In genomic region chr6:53857318-53858094, GRCh38 we compare ENCODE assay signal across 24 cellular contexts.
DNase-seq lines count a peak whose midpoint lies in the region; ATAC-seq, FAIRE-seq and TF ChIP-seq lines count a peak whose summit lies in the region.
"Had no signal": no experiment of that assay in that cellular context is flagged by ENCODE, and none has a peak within 500 bp of the region (broad histone marks: within the 10 kb centered on the region; RNA-seq: fewer than 3 reads in every experiment).

No MANE protein-coding gene starts in this region.

- H4K20me1 ChIP-seq in neural progenitor cell (ENCODE audit: low read depth) = no peaks in the 10 kb centered on the region

- POLR2A ChIA-PET in MCF 10A (lab: Yijun Ruan, JAX) = interaction anchor here (0.6 to 1.0 kb wide), 3 partner anchors 19 to 105 kb away, joined by 3 to 4 read pairs (median 3); partner anchors contain the start of gene LRRC1

- H3K9me3 ChIP-seq in neural progenitor cell (ENCODE audit: low read depth) = no peaks in the 10 kb centered on the region
- H3K9me3 ChIP-seq: psoas muscle, thyroid gland had no signal

- intact Hi-C loops in MCF 10A (cut with micrococcal nuclease) = no loop called here
- intact Hi-C loops in sciatic nerve (cut with DNase I) = loop anchor here (10.0 kb wide), 1 partner anchor 63 kb away; the partner anchor contains the start of gene LRRC1

- DNase-seq in NCI-H446 treated with DMSO at 0.1 percent for 48 hours (lab: John Stamatoyannopoulos, UW) (peak; percentile 36), MCF 10A (ENCODE audit: unreplicated experiment) (peak; percentile 17), foreskin keratinocyte (peak in 1 of 2 donors; percentile 42), sciatic nerve (ENCODE audit: low spot score) (no peak), D721Med (ENCODE audit: insufficient read length, low spot score) (no peak), neural progenitor cell (ENCODE audit: low spot score) (no peak), NCI-H774 (lab: John Stamatoyannopoulos, UW) (no peak), NCI-H1092 treated with DMSO at 0.1 percent for 48 hours (lab: John Stamatoyannopoulos, UW) (no peak)
- DNase-seq: activated CD4-positive, alpha-beta T cell treated with anti-CD3 and anti-CD28 coated beads for 36 hours; activated naive CD4-positive, alpha-beta T cell treated with anti-CD3 and anti-CD28 coated beads, Interleukin-2, amount 10 ng/mL, durations not matched to agents 7 days and 5 days; activated T-cell treated with anti-CD3 and anti-CD28 coated beads, Interleukin-2, amount 50 U/mL, for 48 hours; anterior cingulate cortex; CD4-positive, alpha-beta memory T cell; effector CD4-positive, alpha-beta T cell; GDM1; NCI-H146; PC-9; psoas muscle; small intestine; stimulated activated naive CD4-positive, alpha-beta T cell treated with Interleukin-2 at 50 U/mL for 16 hours; T-helper 1 cell; thyroid gland had no signal

- H3K27me3 ChIP-seq in foreskin keratinocyte (no peaks in the 10 kb centered on the region), neural progenitor cell (no peaks in the 10 kb centered on the region)
- H3K27me3 ChIP-seq: thyroid gland had no signal

- H3K27ac Mint-ChIP-seq in MCF 10A (ENCODE audit: low read depth, unreplicated experiment) (no peak overlapping the region), neural progenitor cell (no peak overlapping the region)
- H3K27ac Mint-ChIP-seq: activated CD4-positive, alpha-beta T cell treated with anti-CD3 and anti-CD28 coated beads for 36 hours; activated naive CD4-positive, alpha-beta T cell treated with anti-CD3 and anti-CD28 coated beads, Interleukin-2, amount 10 ng/mL, durations not matched to agents 7 days and 5 days; natural killer cell treated with Interleukin-12 subunit alpha and Interleukin-12 subunit beta and Interleukin-15 and Interleukin-18, amount 100 ng/mL, for 72 hours had no signal

- no peaks in the 10 kb centered on the region for H3K79me2 ChIP-seq in neural progenitor cell (ENCODE audit: low read depth)

- H3K4me1 Mint-ChIP-seq in MCF 10A (ENCODE audit: insufficient read depth, unreplicated experiment) = peaks cover 24% of the 10 kb centered on the region
- peaks cover 24% of the 10 kb centered on the region for H3K4me1 Mint-ChIP-seq in neural progenitor cell

- H3K4me2 ChIP-seq in neural progenitor cell = no peak overlapping the region
- H3K4me2 ChIP-seq: PC-9 had no signal

- ATAC-seq in foreskin keratinocyte (peak; percentile 38), sciatic nerve (peak; percentile 14)
- ATAC-seq: activated CD4-positive, alpha-beta T cell treated with anti-CD3 and anti-CD28 coated beads for 36 hours; HCT116; psoas muscle had no signal

- H3K36me3 Mint-ChIP-seq in MCF 10A (ENCODE audit: insufficient read depth, unreplicated experiment) (no peaks in the 10 kb centered on the region), neural progenitor cell (peaks cover under 1% of the 10 kb centered on the region)
- H3K36me3 Mint-ChIP-seq: activated naive CD4-positive, alpha-beta T cell treated with anti-CD3 and anti-CD28 coated beads, Interleukin-2, amount 10 ng/mL, durations not matched to agents 7 days and 5 days; natural killer cell treated with Interleukin-12 subunit alpha and Interleukin-12 subunit beta and Interleukin-15 and Interleukin-18, amount 100 ng/mL, for 72 hours had no signal

- no peaks in the 10 kb centered on the region for H3F3A ChIP-seq in neural progenitor cell (ENCODE audit: low read depth)

- no peak overlapping the region for H2AFZ ChIP-seq in neural progenitor cell (replicated peaks)
- H2AFZ ChIP-seq: PC-9 had no signal

- FAIRE-seq in D721Med (lab: Jason Lieb, UNC) = no peak
- FAIRE-seq: small intestine had no signal

- H3K27me3 Mint-ChIP-seq in MCF 10A (ENCODE audit: insufficient read depth, unreplicated experiment) (no peaks in the 10 kb centered on the region), neural progenitor cell (ENCODE audit: insufficient read depth, low read depth) (peaks cover under 1% of the 10 kb centered on the region)
- H3K27me3 Mint-ChIP-seq: activated CD4-positive, alpha-beta T cell treated with anti-CD3 and anti-CD28 coated beads for 36 hours; activated naive CD4-positive, alpha-beta T cell treated with anti-CD3 and anti-CD28 coated beads, Interleukin-2, amount 10 ng/mL, durations not matched to agents 7 days and 5 days; CD4-positive, alpha-beta memory T cell; natural killer cell treated with Interleukin-12 subunit alpha and Interleukin-12 subunit beta and Interleukin-15 and Interleukin-18, amount 100 ng/mL, for 72 hours had no signal

- H3K4me3 Mint-ChIP-seq in MCF 10A (ENCODE audit: unreplicated experiment) (no peak overlapping the region), neural progenitor cell (no peak overlapping the region)
- H3K4me3 Mint-ChIP-seq: activated CD4-positive, alpha-beta T cell treated with anti-CD3 and anti-CD28 coated beads for 36 hours; activated naive CD4-positive, alpha-beta T cell treated with anti-CD3 and anti-CD28 coated beads, Interleukin-2, amount 10 ng/mL, durations not matched to agents 7 days and 5 days; CD4-positive, alpha-beta memory T cell; natural killer cell treated with Interleukin-12 subunit alpha and Interleukin-12 subunit beta and Interleukin-15 and Interleukin-18, amount 100 ng/mL, for 72 hours had no signal

- no peak overlapping the region for H3K9ac ChIP-seq in neural progenitor cell

- BruUV-seq in MCF 10A (replicated peaks; lab: Mats Ljungman, UMichigan) = no TSS peak

- H3K36me3 ChIP-seq in neural progenitor cell = no peaks in the 10 kb centered on the region
- H3K36me3 ChIP-seq: thyroid gland had no signal

- H3K27ac ChIP-seq in foreskin keratinocyte = no peak overlapping the region
- H3K27ac ChIP-seq in neural progenitor cell = no peak overlapping the region
- H3K27ac ChIP-seq: PC-9, psoas muscle had no signal

- TF ChIP-seq CTCF in MCF 10A (IDR thresholded peaks at IDR 0.05; ENCODE audit: unreplicated experiment) (no peak), foreskin keratinocyte (conservative IDR thresholded peaks at IDR 0.05) (no peak), D721Med (IDR thresholded peaks at IDR 0.05; ENCODE audit: insufficient read depth, missing control alignments) (no peak), neural progenitor cell (IDR thresholded peaks at IDR 0.05) (no peak)

- H3K9me3 Mint-ChIP-seq in MCF 10A (ENCODE audit: unreplicated experiment) (no peaks in the 10 kb centered on the region), neural progenitor cell (peaks cover 4% of the 10 kb centered on the region)
- H3K9me3 Mint-ChIP-seq: activated naive CD4-positive, alpha-beta T cell treated with anti-CD3 and anti-CD28 coated beads, Interleukin-2, amount 10 ng/mL, durations not matched to agents 7 days and 5 days; CD4-positive, alpha-beta memory T cell; natural killer cell treated with Interleukin-12 subunit alpha and Interleukin-12 subunit beta and Interleukin-15 and Interleukin-18, amount 100 ng/mL, for 72 hours had no signal

- H3K4me1 ChIP-seq in foreskin keratinocyte (peaks cover 31% of the 10 kb centered on the region), neural progenitor cell (peaks cover 26% of the 10 kb centered on the region)
- H3K4me1 ChIP-seq: psoas muscle had no signal

- no peak overlapping the region for H3K4me3 ChIP-seq in neural progenitor cell
- H3K4me3 ChIP-seq: PC-9, psoas muscle, thyroid gland had no signal

- CTCF ChIA-PET in MCF 10A (lab: Yijun Ruan, JAX) = interaction anchor here (0.6 to 0.9 kb wide), 2 partner anchors 139 to 686 kb away, joined by 3 to 4 read pairs; no protein-coding TSS in a partner anchor

Comparison
In these comparisons a context has a peak if more than half of its experiments do, and no peak if none do; other contexts are left out.
1. DNase-seq: peak in NCI-H446 treated with DMSO at 0.1 percent for 48 hours (single experiment) and MCF 10A (single experiment); none in sciatic nerve (single experiment), D721Med (single experiment), neural progenitor cell (single experiment), NCI-H774 (single experiment) and NCI-H1092 treated with DMSO at 0.1 percent for 48 hours (single experiment).